In genomic region chr12:70806827-70807226, GRCh38 we compare ENCODE assay signal across 6 cellular contexts.
"Had no signal": no experiment of that assay in that cellular context is flagged by ENCODE, and none has a peak within 500 bp of the region (broad histone marks: within the 10 kb centered on the region; RNA-seq: fewer than 3 reads in every experiment).

No MANE protein-coding gene starts in this region.

- H3K4me3 Mint-ChIP-seq: H9 had no signal

- DNase-seq: GOT3, H9, HCEC 1CT, IMR-90 had no signal

- FAIRE-seq: H54, HTR-8/SVneo had no signal
